ENCODE assay signal across 9 cellular contexts in the genomic region with DNA sequence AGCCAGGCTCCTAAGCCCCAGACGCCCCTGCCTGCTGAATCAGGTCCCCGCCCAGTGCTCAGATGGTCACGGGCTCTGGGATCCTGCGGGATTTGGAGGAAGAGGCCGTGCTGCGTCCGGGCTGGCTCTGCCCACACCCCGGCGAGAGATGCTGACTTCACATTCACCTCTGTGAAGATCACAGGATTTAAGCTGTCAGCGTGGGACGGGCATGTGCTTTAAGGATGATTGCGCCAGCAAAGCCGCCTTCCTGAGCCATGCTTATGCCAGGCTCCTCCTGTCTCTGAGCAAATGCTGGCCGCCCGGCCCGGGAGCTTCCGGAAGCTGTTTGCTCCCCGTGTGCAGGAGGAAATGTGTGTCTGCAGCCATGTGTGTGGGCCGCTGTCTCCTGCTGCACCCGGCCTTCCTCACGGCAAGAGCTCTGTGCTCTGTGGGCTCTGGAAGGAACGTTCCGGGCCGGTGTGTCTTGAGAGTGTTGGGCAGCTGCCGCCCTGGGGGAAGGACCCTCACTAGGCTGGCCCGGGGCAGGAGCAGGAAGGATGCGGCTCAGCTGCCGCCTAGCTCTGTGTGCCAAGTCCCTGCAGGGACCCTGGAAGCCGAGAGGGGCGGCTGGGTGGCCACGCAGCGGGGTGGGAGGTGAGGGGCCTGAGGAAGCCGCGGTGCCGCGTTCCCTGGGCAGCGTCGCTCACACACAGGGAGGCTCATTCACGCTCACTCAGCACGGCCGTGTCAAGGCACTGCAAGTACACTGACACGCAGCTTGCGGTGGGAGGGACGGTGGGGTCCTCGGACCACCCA. TPM values are rescaled to one million over a fixed set of nuclear protein-coding genes. Genes with fewer than 3 reads are reported as not detected.
DNase-seq lines count a peak whose midpoint lies in the region; ATAC-seq and TF ChIP-seq lines count a peak whose summit lies in the region.
"Had no signal": no experiment of that assay in that cellular context is flagged by ENCODE, and none has a peak within 500 bp of the region (broad histone marks: within the 10 kb centered on the region; RNA-seq: fewer than 3 reads in every experiment).

No MANE protein-coding gene starts in this region.

- no peak overlapping the region for H2BK15ac ChIP-seq in mesenchymal stem cell (ENCODE audit: low read depth, poor library complexity, severe bottlenecking)

- TF ChIP-seq CTCF in GM20000 (IDR thresholded peaks at IDR 0.05; ENCODE audit: extremely low read depth, missing control alignments) (no peak), neural progenitor cell (IDR thresholded peaks at IDR 0.05) (no peak), stomach (IDR thresholded peaks at IDR 0.05) (no peak)

- H3K9me3 ChIP-seq in mesenchymal stem cell (ENCODE audit: control insufficient read depth, low read length) (peaks cover 3% of the 10 kb centered on the region), neural progenitor cell (ENCODE audit: low read depth) (no peaks in the 10 kb centered on the region), stomach (peaks cover 0 to 2% (median 1%) of the 10 kb centered on the region in 4 donors)

- H3K4me3 ChIP-seq in mesenchymal stem cell (ENCODE audit: insufficient read depth in 1 of 2, low read depth in 1 of 2, low read length in 2 of 2) (peak overlapping the region in 1 of 2 experiments; percentile 56), neural progenitor cell (no peak overlapping the region), stomach (peak overlapping the region in 1 of 4 donors; percentile 7)

- H2BK5ac ChIP-seq in mesenchymal stem cell (ENCODE audit: low read depth, low read length, poor library complexity, severe bottlenecking), result no peak overlapping the region

- H3K79me1 ChIP-seq in mesenchymal stem cell (replicated peaks; ENCODE audit: low read length, poor library complexity, severe bottlenecking), result no peaks in the 10 kb centered on the region

- peak; percentile 83 for DNase-seq in CD1c-positive myeloid dendritic cell (ENCODE audit: extremely low spot score)
- DNase-seq in GM20000 (ENCODE audit: low spot score), result peak; percentile 59
- no peak for DNase-seq in mesenchymal stem cell
- no peak for DNase-seq in neural progenitor cell (ENCODE audit: low spot score)
- DNase-seq in stomach, result no peak
- no peak for DNase-seq in SW 1271 (lab: John Stamatoyannopoulos, UW)
- DNase-seq: RPMI8226 had no signal

- H3K79me2 ChIP-seq in neural progenitor cell (ENCODE audit: low read depth), result no peaks in the 10 kb centered on the region

- no peak overlapping the region for H3K14ac ChIP-seq in mesenchymal stem cell (ENCODE audit: low read length in 2 of 2)

- H3K4me1 ChIP-seq in mesenchymal stem cell (ENCODE audit: control insufficient read depth, insufficient read depth, low read depth, low read length) (no peaks in the 10 kb centered on the region), neural progenitor cell (peaks cover 17% of the 10 kb centered on the region), stomach (peaks cover 0 to 8% (median 6%) of the 10 kb centered on the region in 4 donors)

- ATAC-seq in activated T-helper 17 cell treated with anti-CD3 and anti-CD28 coated beads, Interleukin-2, amount 50 U/mL, for 72 hours (replicated peaks), result peak; percentile 19
- no peak for ATAC-seq in GM21576 (IDR thresholded peaks at IDR 0.05; ENCODE audit: unreplicated experiment)

- no peak overlapping the region for H2BK120ac ChIP-seq in mesenchymal stem cell (ENCODE audit: low read depth, low read length)

- no peak overlapping the region for H2AK5ac ChIP-seq in mesenchymal stem cell (ENCODE audit: low read length, severe bottlenecking)

- peaks cover 9% of the 10 kb centered on the region for H3K27me3 Mint-ChIP-seq in activated T-helper 17 cell treated with anti-CD3 and anti-CD28 coated beads, Interleukin-2, amount 50 U/mL, for 72 hours
- H3K27me3 Mint-ChIP-seq in neural progenitor cell (ENCODE audit: insufficient read depth, low read depth), result peaks cover 16% of the 10 kb centered on the region

- WGBS in mesenchymal stem cell, result 80% methylated on average over 45 of the region's 45 CpGs
- 41 to 70% (median 47%) methylated on average over 30 to 45 of the region's 45 CpGs for WGBS in stomach, 5 donors

- no peak overlapping the region for H4K8ac ChIP-seq in mesenchymal stem cell (ENCODE audit: low read length)

- H3K27ac Mint-ChIP-seq in activated T-helper 17 cell treated with anti-CD3 and anti-CD28 coated beads, Interleukin-2, amount 50 U/mL, for 72 hours, result no peak overlapping the region
- no peak overlapping the region for H3K27ac Mint-ChIP-seq in neural progenitor cell

- no peak overlapping the region for H3K4me2 ChIP-seq in mesenchymal stem cell (ENCODE audit: low read length, poor library complexity, severe bottlenecking)
- no peak overlapping the region for H3K4me2 ChIP-seq in neural progenitor cell

- no peak overlapping the region for H3K18ac ChIP-seq in mesenchymal stem cell (ENCODE audit: low read depth in 1 of 2, low read length in 2 of 2)

- no peak overlapping the region for H3K27ac ChIP-seq in mesenchymal stem cell (ENCODE audit: low read length, poor library complexity, severe bottlenecking)
- H3K27ac ChIP-seq in neural progenitor cell, result no peak overlapping the region
- no peak overlapping the region for H3K27ac ChIP-seq in stomach

- H3K4me1 Mint-ChIP-seq in activated T-helper 17 cell treated with anti-CD3 and anti-CD28 coated beads, Interleukin-2, amount 50 U/mL, for 72 hours, result no peaks in the 10 kb centered on the region
- H3K4me1 Mint-ChIP-seq in neural progenitor cell, result peaks cover 47% of the 10 kb centered on the region

- no peak overlapping the region for H2BK12ac ChIP-seq in mesenchymal stem cell (ENCODE audit: low read length in 2 of 2)

- peaks cover 10% of the 10 kb centered on the region for H3F3A ChIP-seq in neural progenitor cell (ENCODE audit: low read depth)

- H4K91ac ChIP-seq in mesenchymal stem cell (ENCODE audit: low read length), result no peak overlapping the region

- TF ChIP-seq POLR2A in stomach (IDR thresholded peaks at IDR 0.05), result no peak

- no peak for TF ChIP-seq EP300 in stomach (IDR thresholded peaks at IDR 0.05)

- H2AFZ ChIP-seq in mesenchymal stem cell (ENCODE audit: low read depth, low read length) (no peak overlapping the region), neural progenitor cell (replicated peaks) (no peak overlapping the region)

- no peaks in the 10 kb centered on the region for H4K20me1 ChIP-seq in neural progenitor cell (ENCODE audit: low read depth)

- peak overlapping the region; percentile 11 for H3K4me3 Mint-ChIP-seq in activated T-helper 17 cell treated with anti-CD3 and anti-CD28 coated beads, Interleukin-2, amount 50 U/mL, for 72 hours
- H3K4me3 Mint-ChIP-seq in neural progenitor cell, result no peak overlapping the region

- peaks cover 61 to 94% of the 10 kb centered on the region in 2 experiments for H3K27me3 ChIP-seq in mesenchymal stem cell (ENCODE audit: control insufficient read depth in 1 of 2, insufficient read depth in 1 of 2, low read length in 2 of 2)
- peaks cover 40% of the 10 kb centered on the region for H3K27me3 ChIP-seq in neural progenitor cell
- H3K27me3 ChIP-seq in stomach, result peaks cover 14 to 98% (median 94%) of the 10 kb centered on the region in 3 donors

- no peaks in the 10 kb centered on the region for H3K36me3 Mint-ChIP-seq in activated T-helper 17 cell treated with anti-CD3 and anti-CD28 coated beads, Interleukin-2, amount 50 U/mL, for 72 hours (ENCODE audit: low read depth)
- H3K36me3 Mint-ChIP-seq in neural progenitor cell, result no peaks in the 10 kb centered on the region

- H3K9ac ChIP-seq in mesenchymal stem cell (ENCODE audit: low read length) (peak overlapping the region; percentile 45), neural progenitor cell (no peak overlapping the region)

- intact Hi-C loops in stomach (cut with DNase I; ENCODE audit: low total_unique reads), result no loop called here

- no peaks in the 10 kb centered on the region for H3K36me3 ChIP-seq in mesenchymal stem cell (ENCODE audit: control insufficient read depth in 1 of 2, insufficient read depth in 2 of 2, low read depth in 1 of 2, low read length in 2 of 2)
- no peaks in the 10 kb centered on the region for H3K36me3 ChIP-seq in neural progenitor cell
- no peaks in the 10 kb centered on the region for H3K36me3 ChIP-seq in stomach

- no peaks in the 10 kb centered on the region for H3K9me3 Mint-ChIP-seq in activated T-helper 17 cell treated with anti-CD3 and anti-CD28 coated beads, Interleukin-2, amount 50 U/mL, for 72 hours
- peaks cover 4% of the 10 kb centered on the region for H3K9me3 Mint-ChIP-seq in neural progenitor cell

- no peak overlapping the region for H3K4ac ChIP-seq in mesenchymal stem cell (ENCODE audit: low read depth in 1 of 2, low read length in 2 of 2)

- no peak overlapping the region for H3K23ac ChIP-seq in mesenchymal stem cell (ENCODE audit: low read length in 2 of 2)

RNA-seq across cellular contexts. Expression of gene BHLHE23, which starts 19.0 kb away (rescaled TPM):
- not detected for total RNA-seq in activated T-helper 17 cell treated with anti-CD3 and anti-CD28 coated beads, Interleukin-2, amount 50 U/mL, for 72 hours
- not detected for polyA plus RNA-seq in mesenchymal stem cell (2013, experiment 1 of 2)
- not detected for polyA plus RNA-seq in mesenchymal stem cell (2013, experiment 2 of 2)
- 0.22 TPM in 1 of 2 replicates, not detected in the other for total RNA-seq in neural progenitor cell (ENCODE audit: low replicate concordance)
- total RNA-seq in stomach, result under 1 TPM in 1 of 5 donors, not detected in 4; 0.55 TPM
- polyA plus RNA-seq in stomach, result not detected

Comparison
In these comparisons a context has a peak if more than half of its experiments do, and no peak if none do; other contexts are left out.
1. DNase-seq: peak in CD1c-positive myeloid dendritic cell (single experiment) and GM20000 (single experiment); none in mesenchymal stem cell (single experiment), neural progenitor cell (single experiment), stomach (single experiment) and SW 1271 (0 of 2).